In genomic region chr16:55632259-55632658, GRCh38 we compare ENCODE assay signal across 9 cellular contexts. TPM values are rescaled to one million over a fixed set of nuclear protein-coding genes. Genes with fewer than 3 reads are reported as not detected.
"Had no signal": no experiment of that assay in that cellular context is flagged by ENCODE, and none has a peak within 500 bp of the region (broad histone marks: within the 10 kb centered on the region; RNA-seq: fewer than 3 reads in every experiment).

No MANE protein-coding gene starts in this region.

- DNase-seq: GM23248, GOT3, H7, IMR-90 had no signal

- H3K4me3 ChIP-seq: GM23248, HAP-1, K562 had no signal

- H3K4me1 ChIP-seq: HAP-1 had no signal

- H3K9me3 ChIP-seq: HAP-1 had no signal

- H3K36me3 ChIP-seq: HAP-1 had no signal

- H3K9ac ChIP-seq: GM23248 had no signal

- FAIRE-seq: HTR-8/SVneo, K562 had no signal

- H3K27ac ChIP-seq: GM23248 had no signal

RNA-seq across cellular contexts. Expression of gene SLC6A2, which starts 23.5 kb away (rescaled TPM):
- total RNA-seq: GM23248, H4, HT-29, IMR-90, K562 had no signal
- polyA plus RNA-seq: GM23248, IMR-90, K562 had no signal
